Comparison of ENCODE assay signal across 1 cellular context in genomic region chr10:102400061-102400460, GRCh38.
TF ChIP-seq lines count a peak whose summit lies in the region.

No MANE protein-coding gene starts in this region.

TF ChIP-seq in IMR-90, 13 proteins besides CTCF, POLR2A, EP300 and RAD21:
- TF ChIP-seq MXI1 (IDR thresholded peaks at IDR 0.05; ENCODE audit: borderline replicate concordance, low read depth, low read length) (no peak), ELK1 (IDR thresholded peaks at IDR 0.05; ENCODE audit: borderline replicate concordance, low read depth, low read length) (no peak), USF2 (IDR thresholded peaks at IDR 0.05; ENCODE audit: low read depth, low read length) (no peak), NFE2L2 (IDR thresholded peaks at IDR 0.05; ENCODE audit: low read depth, low read length) (no peak), BHLHE40 (IDR thresholded peaks at IDR 0.05; ENCODE audit: low read depth, low read length) (no peak), MAZ (IDR thresholded peaks at IDR 0.05; ENCODE audit: borderline replicate concordance, low read depth, low read length) (no peak), RCOR1 (IDR thresholded peaks at IDR 0.05; ENCODE audit: insufficient replicate concordance, low read length) (no peak), RFX5 (IDR thresholded peaks at IDR 0.05; ENCODE audit: low read depth, low read length) (no peak), MAFK (IDR thresholded peaks at IDR 0.05; ENCODE audit: low read depth, low read length) (no peak)
